In genomic region chr15:89130194-89130593, GRCh38 we compare ENCODE assay signal across 10 cellular contexts. TPM values are rescaled to one million over a fixed set of nuclear protein-coding genes. Genes with fewer than 3 reads are reported as not detected.
A peak's percentile ranks its signal among the peaks of the same experiment; 100 is the strongest.
DNase-seq lines count a peak whose midpoint lies in the region; ATAC-seq, FAIRE-seq and TF ChIP-seq lines count a peak whose summit lies in the region.
"Had no signal": no experiment of that assay in that cellular context is flagged by ENCODE, and none has a peak within 500 bp of the region (broad histone marks: within the 10 kb centered on the region; RNA-seq: fewer than 3 reads in every experiment).

No MANE protein-coding gene starts in this region.

- H3K36me3 Mint-ChIP-seq in central memory CD8-positive, alpha-beta T cell (ENCODE audit: insufficient read depth) = peaks cover 7% of the 10 kb centered on the region

- no peaks in the 10 kb centered on the region for H3K9me3 Mint-ChIP-seq in central memory CD8-positive, alpha-beta T cell

- TF ChIP-seq RAD21 in liver (IDR thresholded peaks at IDR 0.05) (no peak), HepG2 (CRISPR knock-in tag; IDR thresholded peaks at IDR 0.05) (no peak)

- no peak overlapping the region for H3K4me2 ChIP-seq in HepG2 (ENCODE audit: low read depth, low read length)
- H3K4me2 ChIP-seq: smooth muscle cell had no signal

- H3K4me3 ChIP-seq in liver (ENCODE audit: low read depth in 1 of 3, low read length in 3 of 3) (no peak overlapping the region), HepG2 (replicated peaks in 1 of 3; ENCODE audit: insufficient read depth in 1 of 3, low read depth in 2 of 3, low read length in 3 of 3) (no peak overlapping the region)
- H3K4me3 ChIP-seq: smooth muscle cell had no signal

- H3K27ac Mint-ChIP-seq in central memory CD8-positive, alpha-beta T cell (ENCODE audit: low read depth) = no peak overlapping the region
- H3K27ac Mint-ChIP-seq: B cell had no signal

- intact Hi-C loops in HepG2 (cut with micrococcal nuclease; ENCODE audit: unreplicated experiment) = no loop called here

- H3K9ac ChIP-seq in liver (ENCODE audit: low read depth in 1 of 2, low read length in 2 of 2) (peak overlapping the region in 1 of 2 donors; percentile 12), HepG2 (ENCODE audit: insufficient read depth, low read depth, low read length) (no peak overlapping the region)

- 59% methylated on average over 5 of the region's 5 CpGs for WGBS in liver
- 98% methylated on average over 5 of the region's 5 CpGs for WGBS in HepG2 (ENCODE audit: low lambda C conversion rate)

- H3K4me1 ChIP-seq in liver (ENCODE audit: control insufficient read depth in 4 of 4, insufficient read depth in 4 of 4, low read length in 3 of 4) (peaks cover 17 to 82% (median 49%) of the 10 kb centered on the region in 4 donors), HepG2 (ENCODE audit: insufficient read depth, low read length) (peaks cover 100% of the 10 kb centered on the region)

- no peak for TF ChIP-seq CTCF in liver (IDR thresholded peaks at IDR 0.05; ENCODE audit: low read depth, low read length, missing input control)
- no peak for TF ChIP-seq CTCF in HepG2 (CRISPR knock-in tag; IDR thresholded peaks at IDR 0.05)

- H3K9me3 ChIP-seq in liver (ENCODE audit: control insufficient read depth in 4 of 4, low read length in 3 of 4) = no peaks in the 10 kb centered on the region
- no peaks in the 10 kb centered on the region for H3K9me3 ChIP-seq in HepG2 (ENCODE audit: low read length)

- TF ChIP-seq EP300 in HepG2 (IDR thresholded peaks at IDR 0.05; ENCODE audit: low read depth in 2 of 2, low read length in 2 of 2) (no peak), HepG2 (CRISPR knock-in tag; IDR thresholded peaks at IDR 0.05; ENCODE audit: borderline replicate concordance) (no peak)

- no peaks in the 10 kb centered on the region for H3K27me3 Mint-ChIP-seq in central memory CD8-positive, alpha-beta T cell
- H3K27me3 Mint-ChIP-seq: B cell had no signal

- CTCF ChIA-PET in HepG2 (lab: Yijun Ruan, JAX; ENCODE audit: low intra/inter-chr PET ratio, low total read pairs) = interaction anchor here (2.6 kb wide), 1 partner anchor 73 kb away, joined by 19 read pairs; no protein-coding TSS in a partner anchor

- H3K79me2 ChIP-seq in HepG2 (ENCODE audit: insufficient read depth, low read length) = no peaks in the 10 kb centered on the region

- no peaks in the 10 kb centered on the region for H4K20me1 ChIP-seq in HepG2 (ENCODE audit: insufficient read depth, low read length)

- POLR2A ChIA-PET in HepG2 (lab: Yijun Ruan, JAX) = interaction anchor here (1.0 to 4.2 kb wide), 6 partner anchors 8 to 50 kb away, joined by 3 to 45 read pairs (median 7); partner anchors contain the start of gene ABHD2

- no peak for TF ChIP-seq POLR2A in HepG2 (IDR thresholded peaks at IDR 0.05; ENCODE audit: insufficient read depth in 1 of 2, low read depth in 2 of 2, low read length in 2 of 2)
- no peak for TF ChIP-seq POLR2A in GM12892 (IDR thresholded peaks at IDR 0.05; ENCODE audit: low read depth, low read length)

- H3K27me3 ChIP-seq in liver (ENCODE audit: control insufficient read depth in 4 of 4, insufficient read depth in 4 of 4, low read length in 3 of 4) (no peaks in the 10 kb centered on the region), HepG2 (ENCODE audit: control insufficient read depth in 1 of 2, insufficient read depth in 2 of 2, low read length in 2 of 2) (no peaks in the 10 kb centered on the region)

- no TSS peak for BruUV-seq in HepG2 (replicated peaks; lab: Mats Ljungman, UMichigan)

- in situ Hi-C loops in HepG2 (cut with HindIII; ENCODE audit: extremely low pct_ligation_motif_present, low pct_unique_long_range_greater_than_20kb) = no loop called here

- H3K4me1 Mint-ChIP-seq in central memory CD8-positive, alpha-beta T cell = peaks cover 33% of the 10 kb centered on the region

- peak overlapping the region; percentile 96 for H3K27ac ChIP-seq in liver (ENCODE audit: low read depth in 1 of 2, low read length in 2 of 2)
- H3K27ac ChIP-seq in HepG2 (ENCODE audit: extremely low read length, insufficient read depth, low read length) = no peak overlapping the region

- DNase-seq in HepG2 (ENCODE audit: low spot score) (no peak), GM12892 (ENCODE audit: insufficient read length) (no peak), NCI-H1105 (lab: John Stamatoyannopoulos, UW) (no peak), SKM-1 treated with dmso at 0.1 percent for 144 hours (lab: John Stamatoyannopoulos, UW; ENCODE audit: unreplicated experiment) (no peak)
- no peak for DNase-seq in central memory CD8-positive, alpha-beta T cell (ENCODE audit: low spot score in 2 of 2)

- FAIRE-seq in HepG2 (lab: Jason Lieb, UNC) (no peak), GM12892 (lab: Jason Lieb, UNC) (no peak)

- H3K4me3 Mint-ChIP-seq in central memory CD8-positive, alpha-beta T cell = peak overlapping the region; percentile 28
- H3K4me3 Mint-ChIP-seq: B cell had no signal

- H3K36me3 ChIP-seq in liver (ENCODE audit: control insufficient read depth in 4 of 4, insufficient read depth in 3 of 4, low read depth in 1 of 4, low read length in 3 of 4) (peaks cover 0 to 19% (median 2%) of the 10 kb centered on the region in 4 donors), HepG2 (replicated peaks in 1 of 2; ENCODE audit: control insufficient read depth in 1 of 2, insufficient read depth in 2 of 2, low read length in 2 of 2) (peaks cover 0 to 13% of the 10 kb centered on the region in 2 experiments; a peak in 3 of 5 replicates)

- no peak overlapping the region for H2AFZ ChIP-seq in HepG2 (ENCODE audit: low read length)

- no peak for ATAC-seq in HepG2
- peak; percentile 47 for ATAC-seq in HG03159 (IDR thresholded peaks at IDR 0.05; ENCODE audit: unreplicated experiment)
- ATAC-seq in central memory CD8-positive, alpha-beta T cell (replicated peaks; ENCODE audit: extremely low read depth, poor library complexity, severe bottlenecking) = peak; percentile 68
- no peak for ATAC-seq in HG03045 (IDR thresholded peaks at IDR 0.05; ENCODE audit: unreplicated experiment)

TF ChIP-seq in HepG2, 621 proteins besides CTCF, POLR2A, EP300 and RAD21 (continues in another document):
- TF ChIP-seq, protein P1, sequence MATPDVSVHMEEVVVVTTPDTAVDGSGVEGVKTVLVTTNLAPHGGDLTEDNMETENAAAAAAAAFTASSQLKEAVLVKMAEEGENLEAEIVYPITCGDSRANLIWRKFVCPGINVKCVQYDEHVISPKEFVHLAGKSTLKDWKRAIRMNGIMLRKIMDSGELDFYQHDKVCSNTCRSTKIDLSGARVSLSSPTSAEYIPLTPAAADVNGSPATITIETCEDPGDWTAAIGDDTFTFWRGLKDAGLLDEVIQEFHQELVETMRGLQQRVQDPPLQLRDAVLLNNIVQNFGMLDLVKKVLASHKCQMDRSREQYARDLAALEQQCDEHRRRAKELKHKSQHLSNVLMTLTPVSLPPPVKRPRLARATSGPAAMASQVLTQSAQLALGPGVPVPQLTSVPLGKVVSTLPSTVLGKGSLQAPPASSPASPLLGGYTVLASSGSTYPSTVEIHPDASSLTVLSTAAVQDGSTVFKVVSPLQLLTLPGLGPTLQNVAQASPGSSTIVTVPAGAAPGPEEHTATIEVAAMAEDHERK (CRISPR knock-in tag; IDR thresholded peaks at IDR 0.05; ENCODE audit: low read depth) = no peak
- TF ChIP-seq MIER2 (CRISPR knock-in tag; IDR thresholded peaks at IDR 0.05) (no peak), NFRKB (IDR thresholded peaks at IDR 0.05) (no peak), TBL1XR1 (IDR thresholded peaks at IDR 0.05; ENCODE audit: borderline replicate concordance, low read length, partially characterized antibody) (no peak), ZNF773 (CRISPR knock-in tag; IDR thresholded peaks at IDR 0.05; ENCODE audit: borderline replicate concordance) (no peak), TBX2 (CRISPR knock-in tag; IDR thresholded peaks at IDR 0.05; ENCODE audit: borderline replicate concordance) (no peak)
- TF ChIP-seq, protein P2, sequence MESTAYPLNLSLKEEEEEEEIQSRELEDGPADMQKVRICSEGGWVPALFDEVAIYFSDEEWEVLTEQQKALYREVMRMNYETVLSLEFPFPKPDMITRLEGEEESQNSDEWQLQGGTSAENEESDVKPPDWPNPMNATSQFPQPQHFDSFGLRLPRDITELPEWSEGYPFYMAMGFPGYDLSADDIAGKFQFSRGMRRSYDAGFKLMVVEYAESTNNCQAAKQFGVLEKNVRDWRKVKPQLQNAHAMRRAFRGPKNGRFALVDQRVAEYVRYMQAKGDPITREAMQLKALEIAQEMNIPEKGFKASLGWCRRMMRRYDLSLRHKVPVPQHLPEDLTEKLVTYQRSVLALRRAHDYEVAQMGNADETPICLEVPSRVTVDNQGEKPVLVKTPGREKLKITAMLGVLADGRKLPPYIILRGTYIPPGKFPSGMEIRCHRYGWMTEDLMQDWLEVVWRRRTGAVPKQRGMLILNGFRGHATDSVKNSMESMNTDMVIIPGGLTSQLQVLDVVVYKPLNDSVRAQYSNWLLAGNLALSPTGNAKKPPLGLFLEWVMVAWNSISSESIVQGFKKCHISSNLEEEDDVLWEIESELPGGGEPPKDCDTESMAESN (CRISPR knock-in tag; conservative IDR thresholded peaks at IDR 0.05) = no peak

RNA-seq across cellular contexts. Expression of gene ABHD2, which starts 41.9 kb away (rescaled TPM):
- 100 to 1,000 TPM in 1 of 2 donors, 10 to 100 TPM in 1; 34.6 to 663 TPM for total RNA-seq in liver
- polyA plus RNA-seq in liver = 10 to 100 TPM; 58.8 to 71.5 TPM
- total RNA-seq in HepG2 (2016; rRNA removed; fragmentation: Illumina TruSeq; extraction: Trizol) = 12.2 and 22.4 TPM in 2 replicates
- total RNA-seq in HepG2 (2016; cell fraction: cytosol; rRNA removed; fragmentation: Illumina TruSeq; extraction: Trizol; ENCODE audit: low read depth) = 15.9 and 19.0 TPM in 2 replicates
- 10.3 and 18.8 TPM in 2 replicates for total RNA-seq in HepG2 (2016; cell fraction: insoluble cytoplasmic fraction; rRNA removed; fragmentation: Illumina TruSeq; extraction: Trizol)
- 6.0 and 7.4 TPM in 2 replicates for total RNA-seq in HepG2 (2016; cell fraction: membrane; rRNA removed; fragmentation: Illumina TruSeq; extraction: Trizol)
- 23.2 and 26.5 TPM in 2 replicates for total RNA-seq in HepG2 (2016; cell fraction: nucleus; rRNA removed; fragmentation: Illumina TruSeq; extraction: Trizol)
- 14.8 and 16.9 TPM in 2 replicates for polyA plus RNA-seq in HepG2 (2011; rRNA removed)
- polyA plus RNA-seq in HepG2 (2011; cell fraction: cytosol; rRNA removed) = 11.8 and 13.6 TPM in 2 replicates
- polyA plus RNA-seq in HepG2 (2011; cell fraction: nucleus; rRNA removed) = 11.3 and 12.7 TPM in 2 replicates
- 11.9 and 13.1 TPM in 2 replicates for polyA plus RNA-seq in HepG2 (2012)
- 0.63 and 1.1 TPM in 2 replicates for polyA plus RNA-seq in HepG2 (2016; cell fraction: cytosol; fragmentation: Illumina TruSeq; extraction: Trizol; ENCODE audit: low read depth)
- polyA plus RNA-seq in HepG2 (2016; cell fraction: insoluble cytoplasmic fraction; fragmentation: Illumina TruSeq; extraction: Trizol; ENCODE audit: low read depth) = 5.3 and 6.4 TPM in 2 replicates
- 0.93 and 1.0 TPM in 2 replicates for polyA plus RNA-seq in HepG2 (2016; cell fraction: membrane; fragmentation: Illumina TruSeq; extraction: Trizol; ENCODE audit: low read depth)
- 12.2 and 14.4 TPM in 2 replicates for polyA plus RNA-seq in HepG2 (2016; cell fraction: nucleus; fragmentation: Illumina TruSeq; extraction: Trizol; ENCODE audit: insufficient read depth, low read depth)
- polyA minus RNA-seq in HepG2 (2011; rRNA and poly(A)+ RNA removed; ENCODE audit: low replicate concordance) = 91.3 and 104 TPM in 2 replicates
- polyA minus RNA-seq in HepG2 (2011; cell fraction: cytosol; rRNA and poly(A)+ RNA removed) = 14.3 and 22.4 TPM in 2 replicates
- polyA minus RNA-seq in HepG2 (2011; cell fraction: nucleus; rRNA and poly(A)+ RNA removed) = 20.5 and 26.2 TPM in 2 replicates
- polyA plus RNA-seq in GM12892 (2012; ENCODE audit: missing spikeins) = 10.9 TPM

Comparison
In these comparisons a context has a peak if more than half of its experiments do, and no peak if none do; other contexts are left out.
1. ATAC-seq: peak in HG03159 (single experiment) and central memory CD8-positive, alpha-beta T cell (single experiment); none in HepG2 (single experiment) and HG03045 (single experiment).